Comparison of ENCODE assay signal across 8 cellular contexts in genomic region chr6:108115598-108116058, GRCh38. TPM values are rescaled to one million over a fixed set of nuclear protein-coding genes. Genes with fewer than 3 reads are reported as not detected.
DNase-seq lines count a peak whose midpoint lies in the region; ATAC-seq and TF ChIP-seq lines count a peak whose summit lies in the region.

No MANE protein-coding gene starts in this region.

- 0 to 5% methylated on average over 2 to 20 of the region's 20 CpGs for WGBS in endodermal cell (ENCODE audit: insufficient coverage in 1 of 2, insufficient read length in 1 of 2), 2 experiments

- CTCF ChIA-PET in RWPE1 (lab: Yijun Ruan, JAX) = interaction anchor here (0.7 to 1.2 kb wide), 4 partner anchors 9 to 395 kb away, joined by 3 to 7 read pairs (median 3); no protein-coding TSS in a partner anchor

- H3K4me1 Mint-ChIP-seq in CD4-positive, CD25-positive, alpha-beta regulatory T cell = peaks cover 8 to 54% (median 44%) of the 10 kb centered on the region in 4 donors
- peaks cover 19% of the 10 kb centered on the region for H3K4me1 Mint-ChIP-seq in endodermal cell
- H3K4me1 Mint-ChIP-seq in nephron = peaks cover 38% of the 10 kb centered on the region

- H3K4me3 Mint-ChIP-seq in CD4-positive, CD25-positive, alpha-beta regulatory T cell = peak overlapping the region in 3 of 4 donors; percentile 44 to 64 (median 61)
- H3K4me3 Mint-ChIP-seq in endodermal cell (peak overlapping the region; percentile 55), nephron (peak overlapping the region; percentile 80 to 84 (median 82))

- peaks cover 43% of the 10 kb centered on the region for H3K27me3 ChIP-seq in CD4-positive, CD25-positive, alpha-beta regulatory T cell (ENCODE audit: control insufficient read depth, insufficient read depth, low read length)
- H3K27me3 ChIP-seq in endodermal cell (ENCODE audit: control insufficient read depth, insufficient read depth, low read length, poor library complexity, severe bottlenecking) = peaks cover 100% of the 10 kb centered on the region

- H3K4me3 ChIP-seq in CD4-positive, CD25-positive, alpha-beta regulatory T cell (ENCODE audit: low read depth, low read length) = peak overlapping the region; percentile 31
- H3K4me3 ChIP-seq in endodermal cell (ENCODE audit: low read length) = peak overlapping the region; percentile 77

- peaks cover 61% of the 10 kb centered on the region for H3K4me1 ChIP-seq in CD4-positive, CD25-positive, alpha-beta regulatory T cell (ENCODE audit: control insufficient read depth, insufficient read depth, low read length, poor library complexity, severe bottlenecking)
- H3K4me1 ChIP-seq in endodermal cell (ENCODE audit: control insufficient read depth, insufficient read depth, low read length) = no peaks in the 10 kb centered on the region

- no peak overlapping the region for H3K9ac ChIP-seq in endodermal cell (ENCODE audit: extremely low read depth, low read length, poor library complexity, severe bottlenecking)

- H3K27me3 Mint-ChIP-seq in CD4-positive, CD25-positive, alpha-beta regulatory T cell = peaks cover 95% of the 10 kb centered on the region
- peaks cover 98% of the 10 kb centered on the region for H3K27me3 Mint-ChIP-seq in endodermal cell (ENCODE audit: insufficient read depth)
- H3K27me3 Mint-ChIP-seq in nephron (ENCODE audit: low read depth) = peaks cover 99% of the 10 kb centered on the region

- POLR2A ChIA-PET in RWPE1 (lab: Yijun Ruan, JAX; ENCODE audit: low non-redundant PET) = no interaction called here

- H3K27ac Mint-ChIP-seq in CD4-positive, CD25-positive, alpha-beta regulatory T cell = no peak overlapping the region
- H3K27ac Mint-ChIP-seq in endodermal cell = no peak overlapping the region
- no peak overlapping the region for H3K27ac Mint-ChIP-seq in nephron

- no peak for DNase-seq in CD4-positive, CD25-positive, alpha-beta regulatory T cell
- DNase-seq in GM20000 (ENCODE audit: low spot score) (peak; percentile 66), RWPE1 (ENCODE audit: low spot score) (no peak), endodermal cell (peak; percentile 89)

- no peaks in the 10 kb centered on the region for H3K9me3 ChIP-seq in CD4-positive, CD25-positive, alpha-beta regulatory T cell (ENCODE audit: control insufficient read depth in 2 of 2, low read length in 2 of 2)
- no peaks in the 10 kb centered on the region for H3K9me3 ChIP-seq in endodermal cell (ENCODE audit: control insufficient read depth, low read length)

- no peak for TF ChIP-seq CTCF in GM20000 (IDR thresholded peaks at IDR 0.05; ENCODE audit: extremely low read depth, missing control alignments)
- TF ChIP-seq CTCF in RWPE1 (conservative IDR thresholded peaks at IDR 0.05; ENCODE audit: low read depth) = peak; percentile 35
- peak; percentile 70 for TF ChIP-seq CTCF in endodermal cell (conservative IDR thresholded peaks at IDR 0.05)
- peak; percentile 24 to 45 (median 38) for TF ChIP-seq CTCF in nephron (IDR thresholded peaks at IDR 0.05; ENCODE audit: unreplicated experiment in 3 of 3)

- no peaks in the 10 kb centered on the region for H3K36me3 ChIP-seq in CD4-positive, CD25-positive, alpha-beta regulatory T cell (ENCODE audit: control insufficient read depth, insufficient read depth, low read length)
- no peaks in the 10 kb centered on the region for H3K36me3 ChIP-seq in endodermal cell (ENCODE audit: control insufficient read depth, insufficient read depth, low read length)

- no peaks in the 10 kb centered on the region for H3K36me3 Mint-ChIP-seq in CD4-positive, CD25-positive, alpha-beta regulatory T cell
- H3K36me3 Mint-ChIP-seq in endodermal cell (ENCODE audit: low read depth) (no peaks in the 10 kb centered on the region), nephron (ENCODE audit: low read depth) (no peaks in the 10 kb centered on the region)

- no peak for ATAC-seq in CD4-positive, CD25-positive, alpha-beta regulatory T cell (ENCODE audit: low read depth in 2 of 2)
- no peak for ATAC-seq in HG02678 (IDR thresholded peaks at IDR 0.05; ENCODE audit: unreplicated experiment)
- no peak for ATAC-seq in HG03342 (IDR thresholded peaks at IDR 0.05; ENCODE audit: unreplicated experiment)
- ATAC-seq in HG02798 (IDR thresholded peaks at IDR 0.05; ENCODE audit: poor library complexity, unreplicated experiment) = no peak

- H3K9me3 Mint-ChIP-seq in CD4-positive, CD25-positive, alpha-beta regulatory T cell = peaks cover 0 to 9% (median 1%) of the 10 kb centered on the region in 7 donors
- H3K9me3 Mint-ChIP-seq in endodermal cell (no peaks in the 10 kb centered on the region), nephron (peaks cover 3% of the 10 kb centered on the region)

- H3K27ac ChIP-seq in CD4-positive, CD25-positive, alpha-beta regulatory T cell (ENCODE audit: insufficient read depth, low read length, poor library complexity, severe bottlenecking) = no peak overlapping the region
- H3K27ac ChIP-seq in RWPE1 (no peak overlapping the region), endodermal cell (ENCODE audit: low read depth, low read length) (no peak overlapping the region)

RNA-seq across cellular contexts. Expression of gene OSTM1, which starts 41.1 kb away (rescaled TPM):
- total RNA-seq in CD4-positive, CD25-positive, alpha-beta regulatory T cell = 34.1 TPM
- 10 to 100 TPM; 32.2 to 56.2 (median 50.6) TPM for polyA plus RNA-seq in CD4-positive, CD25-positive, alpha-beta regulatory T cell
- total RNA-seq in endodermal cell = 10 to 100 TPM; 16.9 to 25.3 TPM
- 22.2 TPM for polyA plus RNA-seq in endodermal cell (2013, experiment 1 of 2)
- polyA plus RNA-seq in endodermal cell (2013, experiment 2 of 2) = 30.1 TPM

RNA-seq across cellular contexts. Expression of gene NR2E1, which starts 50.2 kb away (rescaled TPM):
- not detected for total RNA-seq in CD4-positive, CD25-positive, alpha-beta regulatory T cell
- polyA plus RNA-seq in CD4-positive, CD25-positive, alpha-beta regulatory T cell = not detected
- total RNA-seq in endodermal cell = not detected
- polyA plus RNA-seq in endodermal cell (2013, experiment 1 of 2) = 0.11 TPM
- polyA plus RNA-seq in endodermal cell (2013, experiment 2 of 2) = 0.17 TPM

Comparison
In these comparisons a context has a peak if more than half of its experiments do, and no peak if none do; other contexts are left out.
1. DNase-seq: peak in GM20000 (single experiment) and endodermal cell (single experiment); none in CD4-positive, CD25-positive, alpha-beta regulatory T cell (0 of 3) and RWPE1 (single experiment).
2. Peak in every context shown above with its lines, with median percentiles within 50 percentile points of each other: H3K4me3 Mint-ChIP-seq.